Comparison of ENCODE assay signal across 12 cellular contexts in genomic region chr19:14554382-14554812, GRCh38. TPM values are rescaled to one million over a fixed set of nuclear protein-coding genes. Genes with fewer than 3 reads are reported as not detected.
DNase-seq lines count a peak whose midpoint lies in the region; ATAC-seq, FAIRE-seq and TF ChIP-seq lines count a peak whose summit lies in the region.
"Had no signal": no experiment of that assay in that cellular context is flagged by ENCODE, and none has a peak within 500 bp of the region (broad histone marks: within the 10 kb centered on the region; RNA-seq: fewer than 3 reads in every experiment).

No MANE protein-coding gene starts in this region.

- H3K79me2 ChIP-seq in keratinocyte (ENCODE audit: control insufficient read depth, insufficient read depth, low read length) = peaks cover 42% of the 10 kb centered on the region

- no peak for DNase-seq in activated naive CD4-positive, alpha-beta T cell (lab: John Stamatoyannopoulos, UW)
- DNase-seq in RWPE2 (ENCODE audit: low spot score) (peak; percentile 64), keratinocyte (ENCODE audit: low read depth, low spot score) (no peak), transverse colon (peak; percentile 30)
- DNase-seq in activated effector memory CD4-positive, alpha-beta T cell treated with anti-CD3 and anti-CD28 coated beads, Interleukin-2, amount 50 U/mL, for 16 hours = no peak
- DNase-seq: heart right ventricle had no signal

- TF ChIP-seq CTCF in RWPE2 (IDR thresholded peaks at IDR 0.05; ENCODE audit: poor library complexity, severe bottlenecking) (no peak), keratinocyte (optimal IDR thresholded peaks at IDR 0.05 in 1 of 3, IDR thresholded peaks at IDR 0.05 in 1 of 3, conservative IDR thresholded peaks at IDR 0.05 in 1 of 3; ENCODE audit: extremely low read depth in 1 of 3, insufficient read depth in 2 of 3, low read length in 3 of 3) (peak; percentile 8 to 34 (median 29)), transverse colon (IDR thresholded peaks at IDR 0.05) (peak in 2 of 5 experiments; percentile 25 to 36), gastroesophageal sphincter (IDR thresholded peaks at IDR 0.05) (no peak)

- no peak for TF ChIP-seq POLR2A in transverse colon (IDR thresholded peaks at IDR 0.05)
- no peak for TF ChIP-seq POLR2A in gastroesophageal sphincter (IDR thresholded peaks at IDR 0.05)

- H3K4me1 ChIP-seq in RWPE2 (ENCODE audit: insufficient read depth, poor library complexity, severe bottlenecking) = peaks cover 26% of the 10 kb centered on the region
- peaks cover 61% of the 10 kb centered on the region for H3K4me1 ChIP-seq in keratinocyte (ENCODE audit: control insufficient read depth, extremely low read depth, insufficient read depth, low read length)
- peaks cover 6 to 45% (median 31%) of the 10 kb centered on the region in 4 donors for H3K4me1 ChIP-seq in transverse colon
- peaks cover 0 to 25% (median 5%) of the 10 kb centered on the region in 3 donors for H3K4me1 ChIP-seq in gastroesophageal sphincter

- H3K27me3 Mint-ChIP-seq in activated naive CD4-positive, alpha-beta T cell treated with anti-CD3 and anti-CD28 coated beads, Interleukin-2, amount 50 U/mL, for 24 hours = no peaks in the 10 kb centered on the region

- dilution Hi-C loops in keratinocyte (cut with MboI; ENCODE audit: extremely low pct_ligation_motif_present, low sequenced_read_pairs) = no loop called here

- H3K4me2 ChIP-seq in keratinocyte (ENCODE audit: control insufficient read depth, extremely low read depth, insufficient read depth, low read depth, low read length) = peak overlapping the region; percentile 61

- peaks cover 8% of the 10 kb centered on the region for H4K20me1 ChIP-seq in keratinocyte (ENCODE audit: control insufficient read depth, extremely low read depth, insufficient read depth, low read length)

- TF ChIP-seq EP300 in transverse colon (IDR thresholded peaks at IDR 0.05; ENCODE audit: low read depth) (no peak), gastroesophageal sphincter (IDR thresholded peaks at IDR 0.05) (no peak)

- WGBS in transverse colon (ENCODE audit: low coverage in 1 of 2), 2 donors = 67% methylated on average over 5 of the region's 6 CpGs; no CpG with 5 or more reads in 1 of the 2 donors
- 40 to 100% methylated on average over 1 to 2 of the region's 6 CpGs for WGBS in gastroesophageal sphincter (ENCODE audit: low coverage in 1 of 2), 2 donors

- no peak overlapping the region for H2AFZ ChIP-seq in keratinocyte (ENCODE audit: control insufficient read depth, low read length)

- no peaks in the 10 kb centered on the region for H3K27me3 ChIP-seq in RWPE2 (ENCODE audit: insufficient read depth, poor library complexity, severe bottlenecking)
- no peaks in the 10 kb centered on the region for H3K27me3 ChIP-seq in keratinocyte (ENCODE audit: control insufficient read depth, extremely low read depth, insufficient read depth, low read length)
- H3K27me3 ChIP-seq in transverse colon = no peaks in the 10 kb centered on the region
- H3K27me3 ChIP-seq in gastroesophageal sphincter = no peaks in the 10 kb centered on the region
- H3K27me3 ChIP-seq: heart right ventricle had no signal

- no peaks in the 10 kb centered on the region for H3K9me1 ChIP-seq in keratinocyte (ENCODE audit: control insufficient read depth, extremely low read depth, insufficient read depth, low read length)

- peak; percentile 84 for FAIRE-seq in keratinocyte (lab: Jason Lieb, UNC)
- FAIRE-seq: astrocyte, TTC549 had no signal

- H3K36me3 ChIP-seq in RWPE2 (ENCODE audit: low read depth) = peaks cover 13% of the 10 kb centered on the region; the same call in 1 of the 2 replicates
- H3K36me3 ChIP-seq in keratinocyte (ENCODE audit: control insufficient read depth in 2 of 2, extremely low read depth in 1 of 2, insufficient read depth in 2 of 2, low read length in 2 of 2) = peaks cover 0 to 7% of the 10 kb centered on the region in 2 experiments
- H3K36me3 ChIP-seq in transverse colon = no peaks in the 10 kb centered on the region
- peaks cover 0 to 28% of the 10 kb centered on the region in 2 donors for H3K36me3 ChIP-seq in gastroesophageal sphincter

- no peaks in the 10 kb centered on the region for H3K9me3 ChIP-seq in RWPE2 (ENCODE audit: severe bottlenecking)
- no peaks in the 10 kb centered on the region for H3K9me3 ChIP-seq in keratinocyte (ENCODE audit: control insufficient read depth, low read depth, low read length)
- H3K9me3 ChIP-seq in transverse colon = no peaks in the 10 kb centered on the region
- no peaks in the 10 kb centered on the region for H3K9me3 ChIP-seq in gastroesophageal sphincter
- H3K9me3 ChIP-seq: heart right ventricle had no signal

- H3K4me3 ChIP-seq in RWPE2 (ENCODE audit: severe bottlenecking) = no peak overlapping the region
- H3K4me3 ChIP-seq in keratinocyte (ENCODE audit: control insufficient read depth in 2 of 3, extremely low read depth in 1 of 3, insufficient read depth in 2 of 3, low read depth in 1 of 3, low read length in 3 of 3) = no peak overlapping the region
- no peak overlapping the region for H3K4me3 ChIP-seq in transverse colon
- H3K4me3 ChIP-seq in gastroesophageal sphincter = no peak overlapping the region
- H3K4me3 ChIP-seq: heart right ventricle had no signal

- H3K4me3 Mint-ChIP-seq in activated naive CD4-positive, alpha-beta T cell treated with anti-CD3 and anti-CD28 coated beads, Interleukin-2, amount 50 U/mL, for 24 hours = no peak overlapping the region

- peak; percentile 59 for ATAC-seq in RWPE2 (ENCODE audit: low read depth)
- ATAC-seq in HG02840 (IDR thresholded peaks at IDR 0.05; ENCODE audit: low FRiP score, unreplicated experiment) = no peak
- no peak for ATAC-seq in gastroesophageal sphincter
- ATAC-seq: heart right ventricle had no signal

- H3K9me3 Mint-ChIP-seq in activated naive CD4-positive, alpha-beta T cell treated with anti-CD3 and anti-CD28 coated beads, Interleukin-2, amount 50 U/mL, for 24 hours = no peaks in the 10 kb centered on the region

- H3K27ac ChIP-seq in RWPE2 (ENCODE audit: poor library complexity, severe bottlenecking) = peak overlapping the region; percentile 34
- peak overlapping the region; percentile 33 for H3K27ac ChIP-seq in keratinocyte (ENCODE audit: control insufficient read depth, insufficient read depth, low read length)
- H3K27ac ChIP-seq in transverse colon = peak overlapping the region in 2 of 4 donors; percentile 1 to 30
- H3K27ac ChIP-seq in gastroesophageal sphincter = no peak overlapping the region

- in situ Hi-C loops in transverse colon (cut with MboI; ENCODE audit: low pct_ligation_motif_present in 1 of 4, low pct_unique_long_range_greater_than_20kb in 1 of 4, low sequenced_read_pairs in 3 of 4) = loop anchor here in 1 of 4 donors (25.0 kb wide), 1 partner anchor 333 kb away; the partner anchor contains the start of gene OR7A17

- peaks cover 64% of the 10 kb centered on the region for H3K4me1 Mint-ChIP-seq in activated naive CD4-positive, alpha-beta T cell treated with anti-CD3 and anti-CD28 coated beads, Interleukin-2, amount 50 U/mL, for 24 hours

- peaks cover 3% of the 10 kb centered on the region for H3K36me3 Mint-ChIP-seq in activated naive CD4-positive, alpha-beta T cell treated with anti-CD3 and anti-CD28 coated beads, Interleukin-2, amount 50 U/mL, for 24 hours

- peak overlapping the region; percentile 85 for H3K27ac Mint-ChIP-seq in activated naive CD4-positive, alpha-beta T cell treated with anti-CD3 and anti-CD28 coated beads, Interleukin-2, amount 50 U/mL, for 24 hours

- peak overlapping the region; percentile 42 for H3K9ac ChIP-seq in keratinocyte (ENCODE audit: control insufficient read depth, extremely low read depth, insufficient read depth, low read length)

- intact Hi-C loops in transverse colon (cut with DNase I; ENCODE audit: low total_unique reads) = no loop called here

RNA-seq across cellular contexts. Expression of gene NDUFB7, which starts 17.5 kb away (rescaled TPM):
- polyA plus RNA-seq in keratinocyte = 122 to 267 TPM (median 146 TPM) in 3 replicates
- polyA plus RNA-seq in keratinocyte (2011; ENCODE audit: low read depth) = 11.5 TPM
- polyA plus RNA-seq in keratinocyte (2011; cell fraction: cytosol; rRNA removed) = 64.3 and 214 TPM in 2 replicates
- polyA plus RNA-seq in keratinocyte (2011; cell fraction: nucleus; rRNA removed) = 66.4 and 86.8 TPM in 2 replicates
- 78.6 and 223 TPM in 2 replicates for polyA plus RNA-seq in keratinocyte (2012; ENCODE audit: low replicate concordance)
- polyA minus RNA-seq in keratinocyte = 32.3 to 63.9 TPM (median 48.2 TPM) in 3 replicates
- polyA minus RNA-seq in keratinocyte (2011; cell fraction: cytosol; rRNA and poly(A)+ RNA removed) = 301 TPM
- polyA minus RNA-seq in keratinocyte (2011; cell fraction: nucleus; rRNA and poly(A)+ RNA removed) = 26.2 and 37.7 TPM in 2 replicates
- total RNA-seq in transverse colon (100 to 1,000 TPM; 380 to 710 (median 454) TPM), gastroesophageal sphincter (100 to 1,000 TPM; 251 to 393 (median 330) TPM)

RNA-seq across cellular contexts. Expression of gene TECR, which starts 25.0 kb away (rescaled TPM):
- polyA plus RNA-seq in keratinocyte = 79.7 to 169 TPM (median 92.3 TPM) in 3 replicates
- polyA plus RNA-seq in keratinocyte (2011; ENCODE audit: low read depth) = 79.3 TPM
- polyA plus RNA-seq in keratinocyte (2011; cell fraction: cytosol; rRNA removed) = 87.0 and 114 TPM in 2 replicates
- 115 and 139 TPM in 2 replicates for polyA plus RNA-seq in keratinocyte (2011; cell fraction: nucleus; rRNA removed)
- 187 and 197 TPM in 2 replicates for polyA plus RNA-seq in keratinocyte (2012; ENCODE audit: low replicate concordance)
- 161 to 522 TPM (median 205 TPM) in 3 replicates for polyA minus RNA-seq in keratinocyte
- 238 TPM for polyA minus RNA-seq in keratinocyte (2011; cell fraction: cytosol; rRNA and poly(A)+ RNA removed)
- polyA minus RNA-seq in keratinocyte (2011; cell fraction: nucleus; rRNA and poly(A)+ RNA removed) = 84.0 and 99.5 TPM in 2 replicates
- total RNA-seq in transverse colon (100 to 1,000 TPM in 1 of 4 donors, 10 to 100 TPM in 3; 36.6 to 145 (median 69.3) TPM), gastroesophageal sphincter (10 to 100 TPM; 21.3 to 27.2 (median 24.3) TPM)

RNA-seq across cellular contexts. Expression of gene CLEC17A, which starts 28.5 kb away (rescaled TPM):
- 0.04 TPM in 1 of 3 replicates, not detected in the others for polyA plus RNA-seq in keratinocyte
- polyA plus RNA-seq in keratinocyte (2011; ENCODE audit: low read depth) = not detected
- not detected in 2 replicates for polyA plus RNA-seq in keratinocyte (2011; cell fraction: cytosol; rRNA removed)
- polyA plus RNA-seq in keratinocyte (2011; cell fraction: nucleus; rRNA removed) = not detected in 2 replicates
- polyA plus RNA-seq in keratinocyte (2012; ENCODE audit: low replicate concordance) = not detected in 2 replicates
- polyA minus RNA-seq in keratinocyte = not detected in 3 replicates
- not detected for polyA minus RNA-seq in keratinocyte (2011; cell fraction: cytosol; rRNA and poly(A)+ RNA removed)
- not detected in 2 replicates for polyA minus RNA-seq in keratinocyte (2011; cell fraction: nucleus; rRNA and poly(A)+ RNA removed)
- total RNA-seq in transverse colon (1 to 10 TPM in 1 of 4 donors, under 1 TPM in 1, not detected in 2; 0.41 to 4.9 TPM), gastroesophageal sphincter (not detected)
- polyA plus RNA-seq: BJ, heart right ventricle had no signal

RNA-seq across cellular contexts. Expression of gene DNAJB1, which starts 36.2 kb away (rescaled TPM):
- polyA plus RNA-seq in keratinocyte = 249 to 290 TPM (median 265 TPM) in 3 replicates
- polyA plus RNA-seq in keratinocyte (2011; ENCODE audit: low read depth) = 402 TPM
- 283 and 335 TPM in 2 replicates for polyA plus RNA-seq in keratinocyte (2011; cell fraction: cytosol; rRNA removed)
- polyA plus RNA-seq in keratinocyte (2011; cell fraction: nucleus; rRNA removed) = 248 and 253 TPM in 2 replicates
- 187 and 359 TPM in 2 replicates for polyA plus RNA-seq in keratinocyte (2012; ENCODE audit: low replicate concordance)
- 150 to 262 TPM (median 198 TPM) in 3 replicates for polyA minus RNA-seq in keratinocyte
- 156 TPM for polyA minus RNA-seq in keratinocyte (2011; cell fraction: cytosol; rRNA and poly(A)+ RNA removed)
- 90.0 and 121 TPM in 2 replicates for polyA minus RNA-seq in keratinocyte (2011; cell fraction: nucleus; rRNA and poly(A)+ RNA removed)
- total RNA-seq in transverse colon (100 to 1,000 TPM in 2 of 4 donors, 10 to 100 TPM in 2; 20.3 to 111 (median 93.8) TPM), gastroesophageal sphincter (10 to 100 TPM; 59.3 to 72.8 (median 68.2) TPM)

RNA-seq across cellular contexts. Expression of gene GIPC1, which starts 58.5 kb away (rescaled TPM):
- 147 to 254 TPM (median 166 TPM) in 3 replicates for polyA plus RNA-seq in keratinocyte
- 119 TPM for polyA plus RNA-seq in keratinocyte (2011; ENCODE audit: low read depth)
- 106 and 260 TPM in 2 replicates for polyA plus RNA-seq in keratinocyte (2011; cell fraction: cytosol; rRNA removed)
- 107 and 171 TPM in 2 replicates for polyA plus RNA-seq in keratinocyte (2011; cell fraction: nucleus; rRNA removed)
- polyA plus RNA-seq in keratinocyte (2012; ENCODE audit: low replicate concordance) = 188 and 230 TPM in 2 replicates
- polyA minus RNA-seq in keratinocyte = 72.3 to 126 TPM (median 110 TPM) in 3 replicates
- 300 TPM for polyA minus RNA-seq in keratinocyte (2011; cell fraction: cytosol; rRNA and poly(A)+ RNA removed)
- 93.5 and 97.4 TPM in 2 replicates for polyA minus RNA-seq in keratinocyte (2011; cell fraction: nucleus; rRNA and poly(A)+ RNA removed)
- total RNA-seq in transverse colon = 100 to 1,000 TPM; 295 to 569 (median 362) TPM
- total RNA-seq in gastroesophageal sphincter = 100 to 1,000 TPM in 1 of 4 donors, 10 to 100 TPM in 3; 63.8 to 115 (median 78.3) TPM

Comparison
In these comparisons a context has a peak if more than half of its experiments do, and no peak if none do; other contexts are left out.
1. DNase-seq: peak in RWPE2 (single experiment) and transverse colon (single experiment); none in activated naive CD4-positive, alpha-beta T cell (0 of 4), keratinocyte (single experiment) and activated effector memory CD4-positive, alpha-beta T cell treated with anti-CD3 and anti-CD28 coated beads, Interleukin-2, amount 50 U/mL, for 16 hours (single experiment).
2. H3K27ac ChIP-seq: peak in RWPE2 (single experiment) and keratinocyte (single experiment); none in gastroesophageal sphincter (0 of 4).
3. CTCF ChIP-seq: peak in keratinocyte (3 of 3); none in RWPE2 (single experiment) and gastroesophageal sphincter (0 of 4).